2 cellular contexts compared by ENCODE assay signal in genomic region chr4:75710246-75710645, GRCh38.
TF ChIP-seq lines count a peak whose summit lies in the region.

No MANE protein-coding gene starts in this region.

TF ChIP-seq in liver, 16 proteins besides CTCF, POLR2A, EP300 and RAD21:
- TF ChIP-seq RXRA (IDR thresholded peaks at IDR 0.05) (peak in 1 of 2 donors; percentile 22), ZBTB33 (IDR thresholded peaks at IDR 0.05) (no peak), JUND (IDR thresholded peaks at IDR 0.05) (peak in 1 of 2 donors; percentile 9), ATF3 (IDR thresholded peaks at IDR 0.05) (no peak), SP1 (IDR thresholded peaks at IDR 0.05) (peak; percentile 20), HNF4A (conservative IDR thresholded peaks at IDR 0.05) (peak; percentile 9 to 24)

TF ChIP-seq in HepG2, 621 proteins besides CTCF, POLR2A, EP300 and RAD21:
- TF ChIP-seq ZNF234 (CRISPR knock-in tag; conservative IDR thresholded peaks at IDR 0.05) (no peak), MBD4 (IDR thresholded peaks at IDR 0.05; ENCODE audit: borderline replicate concordance, low read length) (no peak), POLR2AphosphoS5 (IDR thresholded peaks at IDR 0.05; ENCODE audit: low read depth, low read length) (no peak), ZNF737 (CRISPR knock-in tag; IDR thresholded peaks at IDR 0.05; ENCODE audit: borderline replicate concordance) (no peak), NFE2L1 (CRISPR knock-in tag; IDR thresholded peaks at IDR 0.05; ENCODE audit: borderline replicate concordance) (no peak), NFIB (CRISPR knock-in tag; IDR thresholded peaks at IDR 0.05; ENCODE audit: borderline replicate concordance) (no peak)
- TF ChIP-seq, protein P1, sequence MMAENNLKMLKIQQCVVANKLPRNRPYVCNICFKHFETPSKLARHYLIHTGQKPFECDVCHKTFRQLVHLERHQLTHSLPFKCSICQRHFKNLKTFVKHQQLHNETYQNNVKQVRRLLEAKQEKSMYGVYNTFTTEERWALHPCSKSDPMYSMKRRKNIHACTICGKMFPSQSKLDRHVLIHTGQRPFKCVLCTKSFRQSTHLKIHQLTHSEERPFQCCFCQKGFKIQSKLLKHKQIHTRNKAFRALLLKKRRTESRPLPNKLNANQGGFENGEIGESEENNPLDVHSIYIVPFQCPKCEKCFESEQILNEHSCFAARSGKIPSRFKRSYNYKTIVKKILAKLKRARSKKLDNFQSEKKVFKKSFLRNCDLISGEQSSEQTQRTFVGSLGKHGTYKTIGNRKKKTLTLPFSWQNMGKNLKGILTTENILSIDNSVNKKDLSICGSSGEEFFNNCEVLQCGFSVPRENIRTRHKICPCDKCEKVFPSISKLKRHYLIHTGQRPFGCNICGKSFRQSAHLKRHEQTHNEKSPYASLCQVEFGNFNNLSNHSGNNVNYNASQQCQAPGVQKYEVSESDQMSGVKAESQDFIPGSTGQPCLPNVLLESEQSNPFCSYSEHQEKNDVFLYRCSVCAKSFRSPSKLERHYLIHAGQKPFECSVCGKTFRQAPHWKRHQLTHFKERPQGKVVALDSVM (CRISPR knock-in tag; IDR thresholded peaks at IDR 0.05), result no peak
